Comparison of ENCODE assay signal across 8 cellular contexts in the genomic region with DNA sequence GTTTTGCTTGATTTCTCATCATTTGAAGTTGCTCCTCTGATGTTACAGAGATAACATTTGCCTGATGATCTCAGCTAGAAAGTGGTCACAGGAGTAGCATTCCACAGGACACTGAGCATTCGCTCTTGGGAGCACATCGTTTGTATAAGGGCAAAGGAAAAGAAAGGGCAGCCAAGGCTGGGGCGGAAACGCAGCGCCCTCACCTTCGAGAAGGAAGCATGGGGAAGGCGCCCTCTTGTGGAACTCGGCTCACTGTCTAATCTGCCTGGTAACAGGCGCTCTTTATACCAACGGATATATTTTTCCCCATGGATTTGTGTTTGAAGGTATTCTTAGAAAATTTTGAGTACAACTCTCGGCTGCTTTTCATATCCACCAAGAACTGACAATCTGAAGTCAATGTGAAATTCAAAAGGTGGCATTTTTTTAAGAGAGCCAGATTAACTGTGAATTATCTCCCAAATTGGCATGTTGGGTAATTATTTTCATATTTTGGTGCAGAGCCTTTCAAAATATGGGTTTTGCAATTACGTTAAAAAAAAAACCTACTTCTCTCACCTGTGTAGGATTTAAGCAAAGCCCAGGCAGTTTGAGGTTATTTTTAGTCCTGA.
DNase-seq lines count a peak whose midpoint lies in the region; ATAC-seq, FAIRE-seq and TF ChIP-seq lines count a peak whose summit lies in the region.

No MANE protein-coding gene starts in this region.

- DNase-seq in AG04450 (ENCODE audit: low read depth, low spot score) (peak; percentile 67), NCI-H226 (peak; percentile 58), HepG2 (ENCODE audit: low spot score) (peak; percentile 58)
- peak; percentile 83 for DNase-seq in activated CD4-positive, alpha-beta T cell treated with anti-CD3 and anti-CD28 coated beads for 48 hours
- DNase-seq in stimulated activated CD4-positive, alpha-beta T cell treated with anti-CD3 and anti-CD28 coated beads, Interleukin-4, amount 100 ng/mL, for 48 hours (ENCODE audit: low read depth in 2 of 2) = peak; percentile 69 to 72

- H3K27ac ChIP-seq in AG04450 (ENCODE audit: low read depth, low read length) (no peak overlapping the region), HepG2 (ENCODE audit: extremely low read length, insufficient read depth, low read length) (no peak overlapping the region)

- no peak for TF ChIP-seq POLR2A in HepG2 (IDR thresholded peaks at IDR 0.05; ENCODE audit: insufficient read depth in 1 of 2, low read depth in 2 of 2, low read length in 2 of 2)

- FAIRE-seq in colon (lab: Jason Lieb, UNC) (peak; percentile 68), HepG2 (lab: Jason Lieb, UNC) (peak; percentile 23)

- peak overlapping the region; percentile 44 for H3K4me2 ChIP-seq in HepG2 (ENCODE audit: low read depth, low read length)

- peak in 1 of 2 experiments; percentile 43; a peak in 1 of 4 replicates for TF ChIP-seq EP300 in HepG2 (IDR thresholded peaks at IDR 0.05; ENCODE audit: low read depth in 2 of 2, low read length in 2 of 2)
- TF ChIP-seq EP300 in HepG2 (CRISPR knock-in tag; IDR thresholded peaks at IDR 0.05; ENCODE audit: borderline replicate concordance) = no peak

- no peaks in the 10 kb centered on the region for H3K36me3 ChIP-seq in HepG2 (replicated peaks in 1 of 2; ENCODE audit: control insufficient read depth in 1 of 2, insufficient read depth in 2 of 2, low read length in 2 of 2)

- TF ChIP-seq CTCF in AG04450 (IDR thresholded peaks at IDR 0.05; ENCODE audit: low read depth, low read length) = peak; percentile 91
- TF ChIP-seq CTCF in HepG2 (CRISPR knock-in tag; IDR thresholded peaks at IDR 0.05) = peak; percentile 85

- H3K4me3 ChIP-seq in AG04450 (ENCODE audit: low read depth, low read length) (no peak overlapping the region), HepG2 (replicated peaks in 1 of 3; ENCODE audit: insufficient read depth in 1 of 3, low read depth in 2 of 3, low read length in 3 of 3) (no peak overlapping the region)

- in situ Hi-C loops in HepG2 (cut with HindIII; ENCODE audit: extremely low pct_ligation_motif_present, low pct_unique_long_range_greater_than_20kb) = loop anchor here (5.0 kb wide), 1 partner anchor 85 kb away; no protein-coding TSS in a partner anchor

- no peaks in the 10 kb centered on the region for H4K20me1 ChIP-seq in HepG2 (ENCODE audit: insufficient read depth, low read length)

- intact Hi-C loops in HepG2 (cut with micrococcal nuclease; ENCODE audit: unreplicated experiment) = loop anchor here (1.0 to 5.0 kb wide), 2 partner anchors 86 to 500 kb away; no protein-coding TSS in a partner anchor

- no peak overlapping the region for H2AFZ ChIP-seq in HepG2 (ENCODE audit: low read length)

- H3K79me2 ChIP-seq in HepG2 (ENCODE audit: insufficient read depth, low read length) = no peaks in the 10 kb centered on the region

- H3K9ac ChIP-seq in HepG2 (ENCODE audit: insufficient read depth, low read depth, low read length) = no peak overlapping the region

- ATAC-seq in GM18868 (IDR thresholded peaks at IDR 0.05; ENCODE audit: unreplicated experiment) (peak; percentile 78), HG03135 (IDR thresholded peaks at IDR 0.05; ENCODE audit: unreplicated experiment) (peak; percentile 91), HepG2 (peak; percentile 99)

- POLR2A ChIA-PET in AG04450 (lab: Yijun Ruan, JAX) (no interaction called here), HepG2 (lab: Yijun Ruan, JAX) (no interaction called here)

- no peaks in the 10 kb centered on the region for H3K9me3 ChIP-seq in AG04450 (ENCODE audit: control insufficient read depth, insufficient read depth, low read length)
- no peaks in the 10 kb centered on the region for H3K9me3 ChIP-seq in HepG2 (ENCODE audit: low read length)

- TF ChIP-seq RAD21 in HepG2 (CRISPR knock-in tag; IDR thresholded peaks at IDR 0.05) = peak; percentile 49; the same call in 1 of the 2 replicates

- CTCF ChIA-PET in AG04450 (lab: Charles Lee) = interaction anchor here (0.5 to 7.9 kb wide), 23 partner anchors 8 to 1766 kb away, joined by 3 to 141 read pairs (median 4); a partner anchor contains a TSS
- CTCF ChIA-PET in HepG2 (lab: Yijun Ruan, JAX; ENCODE audit: low intra/inter-chr PET ratio, low total read pairs) = interaction anchor here (1.8 kb wide), 1 partner anchor 86 kb away, joined by 11 read pairs; no protein-coding TSS in a partner anchor

- H3K27me3 ChIP-seq in AG04450 (ENCODE audit: control insufficient read depth, insufficient read depth, low read length) (no peaks in the 10 kb centered on the region), HepG2 (ENCODE audit: control insufficient read depth in 1 of 2, insufficient read depth in 2 of 2, low read length in 2 of 2) (peaks cover 0 to 2% of the 10 kb centered on the region in 2 experiments; a peak in 1 of 5 replicates)

- 0 out of 2 replicates have a peak, but pooled peaks cover 11% of the 10 kb centered on the region for H3K4me1 ChIP-seq in HepG2 (ENCODE audit: insufficient read depth, low read length)

- BruUV-seq in HepG2 (replicated peaks; lab: Mats Ljungman, UMichigan) = no TSS peak

- WGBS in HepG2 (ENCODE audit: low lambda C conversion rate) = 3% methylated on average over 11 of the region's 12 CpGs

TF ChIP-seq in HepG2, 621 proteins besides CTCF, POLR2A, EP300 and RAD21 (continues in another document):
- TF ChIP-seq, protein P1, sequence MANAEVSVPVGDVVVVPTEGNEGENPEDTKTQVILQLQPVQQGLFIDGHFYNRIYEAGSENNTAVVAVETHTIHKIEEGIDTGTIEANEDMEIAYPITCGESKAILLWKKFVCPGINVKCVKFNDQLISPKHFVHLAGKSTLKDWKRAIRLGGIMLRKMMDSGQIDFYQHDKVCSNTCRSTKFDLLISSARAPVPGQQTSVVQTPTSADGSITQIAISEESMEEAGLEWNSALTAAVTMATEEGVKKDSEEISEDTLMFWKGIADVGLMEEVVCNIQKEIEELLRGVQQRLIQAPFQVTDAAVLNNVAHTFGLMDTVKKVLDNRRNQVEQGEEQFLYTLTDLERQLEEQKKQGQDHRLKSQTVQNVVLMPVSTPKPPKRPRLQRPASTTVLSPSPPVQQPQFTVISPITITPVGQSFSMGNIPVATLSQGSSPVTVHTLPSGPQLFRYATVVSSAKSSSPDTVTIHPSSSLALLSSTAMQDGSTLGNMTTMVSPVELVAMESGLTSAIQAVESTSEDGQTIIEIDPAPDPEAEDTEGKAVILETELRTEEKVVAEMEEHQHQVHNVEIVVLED (CRISPR knock-in tag; IDR thresholded peaks at IDR 0.05; ENCODE audit: borderline replicate concordance) = 0 out of 2 replicates have a peak, but pooled peaks have one; percentile 24
- no peak for TF ChIP-seq GABPA (IDR thresholded peaks at IDR 0.05; ENCODE audit: low read depth, low read length)
- peak; percentile 50; the same call in 1 of the 2 replicates for TF ChIP-seq GABPA (CRISPR knock-in tag; IDR thresholded peaks at IDR 0.05; ENCODE audit: low read depth)
- TF ChIP-seq SMC3 (IDR thresholded peaks at IDR 0.05; ENCODE audit: low read length) = peak; percentile 77
- TF ChIP-seq, protein P2, sequence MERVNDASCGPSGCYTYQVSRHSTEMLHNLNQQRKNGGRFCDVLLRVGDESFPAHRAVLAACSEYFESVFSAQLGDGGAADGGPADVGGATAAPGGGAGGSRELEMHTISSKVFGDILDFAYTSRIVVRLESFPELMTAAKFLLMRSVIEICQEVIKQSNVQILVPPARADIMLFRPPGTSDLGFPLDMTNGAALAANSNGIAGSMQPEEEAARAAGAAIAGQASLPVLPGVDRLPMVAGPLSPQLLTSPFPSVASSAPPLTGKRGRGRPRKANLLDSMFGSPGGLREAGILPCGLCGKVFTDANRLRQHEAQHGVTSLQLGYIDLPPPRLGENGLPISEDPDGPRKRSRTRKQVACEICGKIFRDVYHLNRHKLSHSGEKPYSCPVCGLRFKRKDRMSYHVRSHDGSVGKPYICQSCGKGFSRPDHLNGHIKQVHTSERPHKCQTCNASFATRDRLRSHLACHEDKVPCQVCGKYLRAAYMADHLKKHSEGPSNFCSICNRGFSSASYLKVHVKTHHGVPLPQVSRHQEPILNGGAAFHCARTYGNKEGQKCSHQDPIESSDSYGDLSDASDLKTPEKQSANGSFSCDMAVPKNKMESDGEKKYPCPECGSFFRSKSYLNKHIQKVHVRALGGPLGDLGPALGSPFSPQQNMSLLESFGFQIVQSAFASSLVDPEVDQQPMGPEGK (CRISPR knock-in tag; IDR thresholded peaks at IDR 0.05) = 0 out of 2 replicates have a peak, but pooled peaks have one; percentile 11
- peak; percentile 99 for TF ChIP-seq RFXAP (CRISPR knock-in tag; IDR thresholded peaks at IDR 0.05; ENCODE audit: borderline replicate concordance)
- TF ChIP-seq, protein P3, sequence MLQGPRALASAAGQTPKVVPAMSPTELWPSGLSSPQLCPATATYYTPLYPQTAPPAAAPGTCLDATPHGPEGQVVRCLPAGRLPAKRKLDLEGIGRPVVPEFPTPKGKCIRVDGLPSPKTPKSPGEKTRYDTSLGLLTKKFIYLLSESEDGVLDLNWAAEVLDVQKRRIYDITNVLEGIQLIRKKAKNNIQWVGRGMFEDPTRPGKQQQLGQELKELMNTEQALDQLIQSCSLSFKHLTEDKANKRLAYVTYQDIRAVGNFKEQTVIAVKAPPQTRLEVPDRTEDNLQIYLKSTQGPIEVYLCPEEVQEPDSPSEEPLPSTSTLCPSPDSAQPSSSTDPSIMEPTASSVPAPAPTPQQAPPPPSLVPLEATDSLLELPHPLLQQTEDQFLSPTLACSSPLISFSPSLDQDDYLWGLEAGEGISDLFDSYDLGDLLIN (CRISPR knock-in tag; IDR thresholded peaks at IDR 0.05; ENCODE audit: borderline replicate concordance) = no peak
- TF ChIP-seq ELF3 (CRISPR knock-in tag; IDR thresholded peaks at IDR 0.05) = peak; percentile 76
- TF ChIP-seq, protein P4, sequence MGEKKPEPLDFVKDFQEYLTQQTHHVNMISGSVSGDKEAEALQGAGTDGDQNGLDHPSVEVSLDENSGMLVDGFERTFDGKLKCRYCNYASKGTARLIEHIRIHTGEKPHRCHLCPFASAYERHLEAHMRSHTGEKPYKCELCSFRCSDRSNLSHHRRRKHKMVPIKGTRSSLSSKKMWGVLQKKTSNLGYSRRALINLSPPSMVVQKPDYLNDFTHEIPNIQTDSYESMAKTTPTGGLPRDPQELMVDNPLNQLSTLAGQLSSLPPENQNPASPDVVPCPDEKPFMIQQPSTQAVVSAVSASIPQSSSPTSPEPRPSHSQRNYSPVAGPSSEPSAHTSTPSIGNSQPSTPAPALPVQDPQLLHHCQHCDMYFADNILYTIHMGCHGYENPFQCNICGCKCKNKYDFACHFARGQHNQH (CRISPR knock-in tag; IDR thresholded peaks at IDR 0.05) = 0 out of 2 replicates have a peak, but pooled peaks have one; percentile 23
- TF ChIP-seq ZNF337 (CRISPR knock-in tag; IDR thresholded peaks at IDR 0.05; ENCODE audit: borderline replicate concordance, low read depth) = 0 out of 2 replicates have a peak, but pooled peaks have one; percentile 33
- TF ChIP-seq RFXANK (CRISPR knock-in tag; IDR thresholded peaks at IDR 0.05) = peak; percentile 98
- TF ChIP-seq GABPB1 (CRISPR knock-in tag; IDR thresholded peaks at IDR 0.05) = peak; percentile 64
- TF ChIP-seq ETV5 (CRISPR knock-in tag; IDR thresholded peaks at IDR 0.05; ENCODE audit: borderline replicate concordance) = peak; percentile 60; the same call in 1 of the 2 replicates
- 0 out of 2 replicates have a peak, but pooled peaks have one; percentile 16 for TF ChIP-seq FOSL2 (CRISPR knock-in tag; IDR thresholded peaks at IDR 0.05)
